2 cellular contexts compared by ENCODE assay signal in the genomic region with DNA sequence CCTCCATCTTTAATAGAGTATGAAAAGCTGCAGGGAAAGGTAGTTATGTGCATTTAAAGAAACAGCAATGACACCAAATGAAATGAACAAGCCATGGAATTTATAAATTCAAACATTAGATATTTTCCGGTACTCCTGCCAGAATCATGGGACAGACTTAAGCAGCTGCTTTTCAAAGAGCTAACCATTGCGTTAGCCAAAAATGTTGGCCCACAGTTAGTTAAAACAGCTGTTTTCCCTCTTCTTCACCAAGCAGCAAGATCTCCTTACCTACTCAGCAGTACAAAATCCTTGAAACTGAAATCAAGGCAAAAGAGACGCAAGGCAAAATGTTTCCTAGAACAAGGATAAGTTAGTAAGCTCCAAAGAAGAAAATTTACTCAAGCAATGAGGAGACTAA.
TF ChIP-seq lines count a peak whose summit lies in the region.

No MANE protein-coding gene starts in this region.

TF ChIP-seq in IMR-90, 13 proteins besides CTCF, POLR2A, EP300 and RAD21 (continued from another document):
- TF ChIP-seq USF2 (IDR thresholded peaks at IDR 0.05; ENCODE audit: low read depth, low read length) (no peak), RFX5 (IDR thresholded peaks at IDR 0.05; ENCODE audit: low read depth, low read length) (no peak), CEBPB (IDR thresholded peaks at IDR 0.05; ENCODE audit: low read depth, low read length) (no peak), MAFK (IDR thresholded peaks at IDR 0.05; ENCODE audit: low read depth, low read length) (no peak), CHD1 (IDR thresholded peaks at IDR 0.05; ENCODE audit: low read depth, low read length) (no peak), BHLHE40 (IDR thresholded peaks at IDR 0.05; ENCODE audit: low read depth, low read length) (no peak), FOS (IDR thresholded peaks at IDR 0.05; ENCODE audit: low read depth, low read length) (no peak), RCOR1 (IDR thresholded peaks at IDR 0.05; ENCODE audit: insufficient replicate concordance, low read length) (no peak), MAZ (IDR thresholded peaks at IDR 0.05; ENCODE audit: borderline replicate concordance, low read depth, low read length) (no peak), ELK1 (IDR thresholded peaks at IDR 0.05; ENCODE audit: borderline replicate concordance, low read depth, low read length) (no peak), NFE2L2 (IDR thresholded peaks at IDR 0.05; ENCODE audit: low read depth, low read length) (no peak), MXI1 (IDR thresholded peaks at IDR 0.05; ENCODE audit: borderline replicate concordance, low read depth, low read length) (no peak)

TF ChIP-seq in GM23338, 12 proteins besides CTCF, POLR2A, EP300 and RAD21 (continued from another document):
- TF ChIP-seq, protein P1, sequence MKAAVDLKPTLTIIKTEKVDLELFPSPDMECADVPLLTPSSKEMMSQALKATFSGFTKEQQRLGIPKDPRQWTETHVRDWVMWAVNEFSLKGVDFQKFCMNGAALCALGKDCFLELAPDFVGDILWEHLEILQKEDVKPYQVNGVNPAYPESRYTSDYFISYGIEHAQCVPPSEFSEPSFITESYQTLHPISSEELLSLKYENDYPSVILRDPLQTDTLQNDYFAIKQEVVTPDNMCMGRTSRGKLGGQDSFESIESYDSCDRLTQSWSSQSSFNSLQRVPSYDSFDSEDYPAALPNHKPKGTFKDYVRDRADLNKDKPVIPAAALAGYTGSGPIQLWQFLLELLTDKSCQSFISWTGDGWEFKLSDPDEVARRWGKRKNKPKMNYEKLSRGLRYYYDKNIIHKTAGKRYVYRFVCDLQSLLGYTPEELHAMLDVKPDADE (IDR thresholded peaks at IDR 0.05): no peak
- TF ChIP-seq EZH2phosphoT487 (IDR thresholded peaks at IDR 0.05; ENCODE audit: unreplicated experiment): no peak
- no peak for TF ChIP-seq STAT1 (IDR thresholded peaks at IDR 0.05; ENCODE audit: unreplicated experiment)
- TF ChIP-seq JUNB (IDR thresholded peaks at IDR 0.05; ENCODE audit: unreplicated experiment): no peak
